16 cellular contexts compared by ENCODE assay signal in the genomic region with DNA sequence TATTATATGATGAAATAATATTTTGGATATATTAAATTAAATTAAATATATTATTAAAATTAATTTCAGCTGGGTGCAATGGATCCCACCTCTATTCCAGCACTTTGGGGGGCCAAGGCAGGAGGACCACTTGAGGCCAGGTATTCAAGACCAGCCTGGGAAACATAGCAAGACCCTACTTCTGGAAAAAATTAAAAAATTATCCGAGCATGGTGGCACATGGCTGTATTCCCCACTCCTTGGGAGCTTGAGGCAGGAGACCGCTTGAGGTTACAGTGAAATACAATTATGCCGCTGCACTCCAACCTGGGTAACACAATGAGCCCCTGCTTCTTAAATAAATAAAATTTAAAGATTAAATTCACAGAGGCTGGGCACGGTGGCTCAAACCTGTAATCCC.
A peak's percentile ranks its signal among the peaks of the same experiment; 100 is the strongest.
DNase-seq lines count a peak whose midpoint lies in the region; ATAC-seq and TF ChIP-seq lines count a peak whose summit lies in the region.
"Had no signal": no experiment of that assay in that cellular context is flagged by ENCODE, and none has a peak within 500 bp of the region (broad histone marks: within the 10 kb centered on the region; RNA-seq: fewer than 3 reads in every experiment).

No MANE protein-coding gene starts in this region.

- POLR2A ChIA-PET in activated CD8-positive, alpha-beta T cell treated with anti-CD3 and anti-CD28 coated beads, Interleukin-2, amount 10 ng/mL, durations not matched to agents 7 days and 5 days (lab: Charles Lee) = interaction anchor here (0.6 kb wide), 1 partner anchor 323 kb away, joined by 4 read pairs; no protein-coding TSS in a partner anchor

- H4K20me1 ChIP-seq in BLaER1 treated with 17β-estradiol and CSF1 and Interleukin-3, amounts not matched to agents 10 nM and 100 nM = peaks cover 0 to 9% (median 0%) of the 10 kb centered on the region in 11 experiments; a peak in 5 of 22 replicates
- peaks cover 3% of the 10 kb centered on the region; the same call in 1 of the 2 replicates for H4K20me1 ChIP-seq in DND-41 (ENCODE audit: insufficient read depth, low read length)

- ATAC-seq in DND-41 (ENCODE audit: insufficient read depth, low read depth) (no peak), HG03175 (IDR thresholded peaks at IDR 0.05; ENCODE audit: unreplicated experiment) (no peak)
- no peak for ATAC-seq in activated CD8-positive, alpha-beta T cell treated with anti-CD3 and anti-CD28 coated beads, Interleukin-2, amount 10 ng/mL, durations not matched to agents 7 days and 5 days

- H3K36me3 Mint-ChIP-seq in activated CD8-positive, alpha-beta T cell treated with anti-CD3 and anti-CD28 coated beads, Interleukin-2, amount 10 ng/mL, durations not matched to agents 7 days and 5 days (ENCODE audit: low read depth) = peaks cover 14% of the 10 kb centered on the region

- H3K27ac Mint-ChIP-seq in activated CD8-positive, alpha-beta T cell treated with anti-CD3 and anti-CD28 coated beads, Interleukin-2, amount 10 ng/mL, durations not matched to agents 7 days and 5 days = no peak overlapping the region
- H3K27ac Mint-ChIP-seq: nephron, progenitor cell of endocrine pancreas had no signal

- peaks cover 58% of the 10 kb centered on the region for H3K4me1 Mint-ChIP-seq in activated CD8-positive, alpha-beta T cell treated with anti-CD3 and anti-CD28 coated beads, Interleukin-2, amount 10 ng/mL, durations not matched to agents 7 days and 5 days (ENCODE audit: low read depth)

- peak overlapping the region in 8 of 11 experiments; percentile 39 to 92 (median 82); a peak in 16 of 22 replicates for H3K27ac ChIP-seq in BLaER1 treated with 17β-estradiol and CSF1 and Interleukin-3, amounts not matched to agents 10 nM and 100 nM
- H3K27ac ChIP-seq in DND-41 (ENCODE audit: low read length) = peak overlapping the region; percentile 53; the same call in 1 of the 2 replicates
- peak overlapping the region; percentile 81 for H3K27ac ChIP-seq in effector memory CD4-positive, alpha-beta T cell (ENCODE audit: insufficient read depth, low read length, poor library complexity, severe bottlenecking)
- H3K27ac ChIP-seq in skin epidermis = peak overlapping the region in 12 of 21 experiments; percentile 13 to 84 (median 60)

- H3K9me3 ChIP-seq in BLaER1 treated with 17β-estradiol and CSF1 and Interleukin-3, amounts not matched to agents 10 nM and 100 nM (replicated peaks in 1 of 11) = peaks cover 0 to 12% (median 0%) of the 10 kb centered on the region in 11 experiments; a peak in 4 of 22 replicates
- no peaks in the 10 kb centered on the region for H3K9me3 ChIP-seq in DND-41 (ENCODE audit: insufficient read depth, low read length, severe bottlenecking)
- no peaks in the 10 kb centered on the region for H3K9me3 ChIP-seq in effector memory CD4-positive, alpha-beta T cell (ENCODE audit: control insufficient read depth, low read length)

- H2AFZ ChIP-seq in DND-41 (ENCODE audit: low read depth, low read length) = no peak overlapping the region
- H2AFZ ChIP-seq: GM23248 had no signal

- peaks cover 28 to 98% (median 76%) of the 10 kb centered on the region in 10 experiments for H3K4me1 ChIP-seq in BLaER1 treated with 17β-estradiol and CSF1 and Interleukin-3, amounts not matched to agents 10 nM and 100 nM
- H3K4me1 ChIP-seq in DND-41 (ENCODE audit: insufficient read depth, low read length) = peaks cover 79% of the 10 kb centered on the region
- H3K4me1 ChIP-seq in effector memory CD4-positive, alpha-beta T cell (ENCODE audit: control insufficient read depth, insufficient read depth, low read length, poor library complexity, severe bottlenecking) = peaks cover 59% of the 10 kb centered on the region

- H3K4me2 ChIP-seq in BLaER1 treated with 17β-estradiol and CSF1 and Interleukin-3, amounts not matched to agents 10 nM and 100 nM = peak overlapping the region; percentile 81 to 95 (median 88)
- peak overlapping the region; percentile 15; the same call in 1 of the 2 replicates for H3K4me2 ChIP-seq in DND-41 (ENCODE audit: insufficient read depth, low read length)

- CTCF ChIA-PET in activated CD8-positive, alpha-beta T cell treated with anti-CD3 and anti-CD28 coated beads, Interleukin-2, amount 10 ng/mL, durations not matched to agents 7 days and 5 days (lab: Charles Lee) = interaction anchor here (1.3 to 9.1 kb wide), 9 partner anchors 17 to 133 kb away, joined by 3 to 168 read pairs (median 5); a partner anchor contains a TSS

- peaks cover 0 to 22% (median 0%) of the 10 kb centered on the region in 11 experiments; a peak in 6 of 22 replicates for H3K36me3 ChIP-seq in BLaER1 treated with 17β-estradiol and CSF1 and Interleukin-3, amounts not matched to agents 10 nM and 100 nM
- peaks cover 40% of the 10 kb centered on the region for H3K36me3 ChIP-seq in DND-41 (ENCODE audit: insufficient read depth, low read length)
- peaks cover 22% of the 10 kb centered on the region for H3K36me3 ChIP-seq in effector memory CD4-positive, alpha-beta T cell (ENCODE audit: control insufficient read depth, insufficient read depth, low read length)

- no peak overlapping the region for H3K4me3 Mint-ChIP-seq in activated CD8-positive, alpha-beta T cell treated with anti-CD3 and anti-CD28 coated beads, Interleukin-2, amount 10 ng/mL, durations not matched to agents 7 days and 5 days
- H3K4me3 Mint-ChIP-seq: nephron had no signal

- peaks cover 42% of the 10 kb centered on the region for H3K79me2 ChIP-seq in DND-41 (ENCODE audit: insufficient read depth, low read length)

- DNase-seq in DND-41 (no peak), germinal center (ENCODE audit: low spot score) (no peak)
- DNase-seq in effector memory CD4-positive, alpha-beta T cell = no peak
- no peak for DNase-seq in activated CD8-positive, alpha-beta T cell treated with anti-CD3 and anti-CD28 coated beads, Interleukin-2, amount 10 ng/mL, durations not matched to agents 7 days and 5 days
- DNase-seq: Karpas-422, NCI-H1092 treated with DMSO at 0.1 percent for 48 hours, NCI-H510A had no signal

- TF ChIP-seq CTCF in DND-41 (IDR thresholded peaks at IDR 0.05; ENCODE audit: borderline replicate concordance, extremely low read depth, low read length, poor library complexity, severe bottlenecking) = no peak

- H3K27me3 ChIP-seq in BLaER1 treated with 17β-estradiol and CSF1 and Interleukin-3, amounts not matched to agents 10 nM and 100 nM = peaks cover 0 to 70% (median 51%) of the 10 kb centered on the region in 11 experiments; a peak in 17 of 22 replicates
- no peaks in the 10 kb centered on the region for H3K27me3 ChIP-seq in DND-41 (ENCODE audit: insufficient read depth, low read length, poor library complexity)
- no peaks in the 10 kb centered on the region for H3K27me3 ChIP-seq in effector memory CD4-positive, alpha-beta T cell (replicated peaks; ENCODE audit: control insufficient read depth, insufficient read depth, low read length, poor library complexity, severe bottlenecking)
- H3K27me3 ChIP-seq: dorsolateral prefrontal cortex had no signal

- peak overlapping the region in 2 of 10 experiments; percentile 7 to 60; a peak in 2 of 20 replicates for H3K4me3 ChIP-seq in BLaER1 treated with 17β-estradiol and CSF1 and Interleukin-3, amounts not matched to agents 10 nM and 100 nM
- no peak overlapping the region for H3K4me3 ChIP-seq in DND-41 (ENCODE audit: low read depth in 1 of 2, low read length in 2 of 2)
- H3K4me3 ChIP-seq in effector memory CD4-positive, alpha-beta T cell (ENCODE audit: insufficient read depth, low read depth, low read length, poor library complexity, severe bottlenecking) = no peak overlapping the region
- no peak overlapping the region for H3K4me3 ChIP-seq in skin epidermis
- H3K4me3 ChIP-seq: dorsolateral prefrontal cortex, GM23248, smooth muscle cell had no signal

- H3K27me3 Mint-ChIP-seq in activated CD8-positive, alpha-beta T cell treated with anti-CD3 and anti-CD28 coated beads, Interleukin-2, amount 10 ng/mL, durations not matched to agents 7 days and 5 days (ENCODE audit: low read depth) = peaks cover 4% of the 10 kb centered on the region
- H3K27me3 Mint-ChIP-seq: memory B cell, progenitor cell of endocrine pancreas had no signal

- H3K9ac ChIP-seq in BLaER1 treated with 17β-estradiol and CSF1 and Interleukin-3, amounts not matched to agents 10 nM and 100 nM = peak overlapping the region in 4 of 11 experiments; percentile 33 to 80 (median 60); a peak in 7 of 22 replicates
- H3K9ac ChIP-seq in DND-41 (ENCODE audit: low read depth, low read length) = no peak overlapping the region

- H3K9me3 Mint-ChIP-seq in activated CD8-positive, alpha-beta T cell treated with anti-CD3 and anti-CD28 coated beads, Interleukin-2, amount 10 ng/mL, durations not matched to agents 7 days and 5 days (ENCODE audit: insufficient read depth) = no peaks in the 10 kb centered on the region
- H3K9me3 Mint-ChIP-seq: nephron had no signal
